In genomic region chr11:76365038-76365679, GRCh38 we compare ENCODE assay signal across 1 cellular context.
TF ChIP-seq lines count a peak whose summit lies in the region.

No MANE protein-coding gene starts in this region.

TF ChIP-seq in K562, 482 proteins besides CTCF, POLR2A, EP300 and RAD21 (continued from another document):
- TF ChIP-seq ELK1 (CRISPR knock-in tag; IDR thresholded peaks at IDR 0.05) (no peak), POLR2AphosphoS5 (IDR thresholded peaks at IDR 0.05; ENCODE audit: control insufficient read depth, insufficient read depth, low read depth, low read length) (peak; percentile 66), ATF1 (CRISPR knock-in tag; IDR thresholded peaks at IDR 0.05) (no peak), ATF1 (tag; IDR thresholded peaks at IDR 0.05) (peak; percentile 81), EGR1 (conservative IDR thresholded peaks at IDR 0.05) (0 out of 2 replicates have a peak, but pooled peaks have one; percentile 15), TRIM24 (IDR thresholded peaks at IDR 0.05) (peak; percentile 65 to 66; a peak in 2 of 4 replicates), CREM (IDR thresholded peaks at IDR 0.05; ENCODE audit: low read depth) (peak; percentile 73), ZNF668 (CRISPR knock-in tag; IDR thresholded peaks at IDR 0.05) (no peak), JUND (IDR thresholded peaks at IDR 0.05; ENCODE audit: borderline replicate concordance, low read depth, low read length) (0 out of 2 replicates have a peak, but pooled peaks have one; percentile 3), JUND (tag; IDR thresholded peaks at IDR 0.05; ENCODE audit: borderline replicate concordance, low read depth, low read length) (no peak), ZNF639 (CRISPR knock-in tag; conservative IDR thresholded peaks at IDR 0.05 in 1 of 2, IDR thresholded peaks at IDR 0.05 in 1 of 2) (peak in 1 of 2 experiments; percentile 26; a peak in 1 of 4 replicates), GATA2 (CRISPR knock-in tag; IDR thresholded peaks at IDR 0.05) (0 out of 2 replicates have a peak, but pooled peaks have one; percentile 52), SMARCE1 (IDR thresholded peaks at IDR 0.05) (0 out of 2 replicates have a peak, but pooled peaks have one; percentile 47), CREB1 (IDR thresholded peaks at IDR 0.05) (peak; percentile 19; the same call in 1 of the 2 replicates), CREB1 (CRISPR knock-in tag; IDR thresholded peaks at IDR 0.05) (peak; percentile 28; the same call in 1 of the 2 replicates), ARID1B (IDR thresholded peaks at IDR 0.05) (peak; percentile 83), ZBTB33 (CRISPR knock-in tag; IDR thresholded peaks at IDR 0.05) (peak; percentile 48), MCM5 (IDR thresholded peaks at IDR 0.05; ENCODE audit: low read depth) (no peak), STAT6 (CRISPR knock-in tag; IDR thresholded peaks at IDR 0.05) (no peak), ZNF384 (IDR thresholded peaks at IDR 0.05; ENCODE audit: low read depth, low read length) (peak; percentile 91), ZNF41 (CRISPR knock-in tag; conservative IDR thresholded peaks at IDR 0.05) (no peak), PHF21A (IDR thresholded peaks at IDR 0.05; ENCODE audit: borderline replicate concordance, low read depth) (0 out of 2 replicates have a peak, but pooled peaks have one; percentile 27), HDAC6 (IDR thresholded peaks at IDR 0.05; ENCODE audit: low read depth, low read length) (no peak), SRSF1 (IDR thresholded peaks at IDR 0.05; ENCODE audit: low read depth, low read length) (no peak), NCOR1 (IDR thresholded peaks at IDR 0.05) (peak; percentile 80), CBFA2T2 (conservative IDR thresholded peaks at IDR 0.05) (peak; percentile 82), FOXJ3 (CRISPR knock-in tag; IDR thresholded peaks at IDR 0.05) (no peak), MED1 (CRISPR knock-in tag; IDR thresholded peaks at IDR 0.05; ENCODE audit: borderline replicate concordance) (no peak)
- TF ChIP-seq, protein P1, sequence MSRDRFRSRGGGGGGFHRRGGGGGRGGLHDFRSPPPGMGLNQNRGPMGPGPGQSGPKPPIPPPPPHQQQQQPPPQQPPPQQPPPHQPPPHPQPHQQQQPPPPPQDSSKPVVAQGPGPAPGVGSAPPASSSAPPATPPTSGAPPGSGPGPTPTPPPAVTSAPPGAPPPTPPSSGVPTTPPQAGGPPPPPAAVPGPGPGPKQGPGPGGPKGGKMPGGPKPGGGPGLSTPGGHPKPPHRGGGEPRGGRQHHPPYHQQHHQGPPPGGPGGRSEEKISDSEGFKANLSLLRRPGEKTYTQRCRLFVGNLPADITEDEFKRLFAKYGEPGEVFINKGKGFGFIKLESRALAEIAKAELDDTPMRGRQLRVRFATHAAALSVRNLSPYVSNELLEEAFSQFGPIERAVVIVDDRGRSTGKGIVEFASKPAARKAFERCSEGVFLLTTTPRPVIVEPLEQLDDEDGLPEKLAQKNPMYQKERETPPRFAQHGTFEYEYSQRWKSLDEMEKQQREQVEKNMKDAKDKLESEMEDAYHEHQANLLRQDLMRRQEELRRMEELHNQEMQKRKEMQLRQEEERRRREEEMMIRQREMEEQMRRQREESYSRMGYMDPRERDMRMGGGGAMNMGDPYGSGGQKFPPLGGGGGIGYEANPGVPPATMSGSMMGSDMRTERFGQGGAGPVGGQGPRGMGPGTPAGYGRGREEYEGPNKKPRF (IDR thresholded peaks at IDR 0.05; ENCODE audit: low read depth, low read length), result no peak
